Comparison of ENCODE assay signal across 21 cellular contexts in the genomic region with DNA sequence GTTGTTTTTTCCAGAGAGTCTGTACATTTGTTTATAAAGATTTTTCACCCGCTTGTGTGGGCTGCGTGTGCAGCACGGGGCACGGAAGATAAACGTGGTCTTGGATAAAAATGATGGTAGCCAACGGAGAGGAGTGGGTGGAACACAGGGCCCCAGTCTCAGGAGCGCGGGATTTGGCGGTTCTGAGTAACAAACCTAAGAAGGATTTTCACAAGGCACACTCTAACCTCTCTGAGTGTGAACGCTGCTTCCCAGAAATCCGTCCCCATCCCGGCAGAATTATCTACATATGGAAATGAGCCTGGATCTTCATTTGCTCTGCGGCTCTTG. TPM values are rescaled to one million over a fixed set of nuclear protein-coding genes. Genes with fewer than 3 reads are reported as not detected.
DNase-seq lines count a peak whose midpoint lies in the region; ATAC-seq, FAIRE-seq and TF ChIP-seq lines count a peak whose summit lies in the region.
"Had no signal": no experiment of that assay in that cellular context is flagged by ENCODE, and none has a peak within 500 bp of the region (broad histone marks: within the 10 kb centered on the region; RNA-seq: fewer than 3 reads in every experiment).

No MANE protein-coding gene starts in this region.

- H2AK5ac ChIP-seq in mesenchymal stem cell (ENCODE audit: low read length, severe bottlenecking): no peak overlapping the region

- H3K36me3 Mint-ChIP-seq in MCF 10A (ENCODE audit: insufficient read depth, unreplicated experiment): no peaks in the 10 kb centered on the region
- no peaks in the 10 kb centered on the region for H3K36me3 Mint-ChIP-seq in CD4-positive, alpha-beta T cell (ENCODE audit: low read depth)
- H3K36me3 Mint-ChIP-seq: activated naive CD4-positive, alpha-beta T cell treated with anti-CD3 and anti-CD28 coated beads, Interleukin-2, amount 50 U/mL, for 72 hours; CD8-positive, alpha-beta T cell; IgD-negative memory B cell had no signal

- H3K4me2 ChIP-seq in mammary epithelial cell (ENCODE audit: insufficient read depth, low read depth, low read length): no peak overlapping the region
- H3K4me2 ChIP-seq in GM12878 (ENCODE audit: control insufficient read depth, insufficient read depth): peak overlapping the region; percentile 60
- H3K4me2 ChIP-seq in mesenchymal stem cell (ENCODE audit: low read length, poor library complexity, severe bottlenecking): no peak overlapping the region

- SMC1A ChIA-PET in GM12878 (lab: Charles Lee; ENCODE audit: uncharacterized antibody, unreplicated experiment): interaction anchor here (0.7 to 13.7 kb wide), 9 partner anchors 13 to 209 kb away, joined by 3 to 386 read pairs (median 4); no protein-coding TSS in a partner anchor

- 74% methylated on average over 9 of the region's 13 CpGs for WGBS in mammary epithelial cell (ENCODE audit: low coverage, missing lambda C conversion rate)
- 70% methylated on average over 13 of the region's 13 CpGs for WGBS in GM12878 (ENCODE audit: insufficient coverage, insufficient replicate concordance, low lambda C conversion rate, missing lambda C conversion rate)
- WGBS in mesenchymal stem cell: 49% methylated on average over 13 of the region's 13 CpGs
- 26 to 36% methylated on average over 13 of the region's 13 CpGs for WGBS in tibial nerve, 2 donors

- TF ChIP-seq POLR2A in GM12878 (IDR thresholded peaks at IDR 0.05; ENCODE audit: low read depth, low read length) (no peak), tibial nerve (IDR thresholded peaks at IDR 0.05) (no peak)

- no peak overlapping the region for H3K4ac ChIP-seq in mesenchymal stem cell (ENCODE audit: low read depth in 1 of 2, low read length in 2 of 2)

- no peak overlapping the region for H3K14ac ChIP-seq in mesenchymal stem cell (ENCODE audit: low read length in 2 of 2)

- H3K27me3 Mint-ChIP-seq in MCF 10A (ENCODE audit: insufficient read depth, unreplicated experiment): peaks cover 50% of the 10 kb centered on the region
- peaks cover 27% of the 10 kb centered on the region for H3K27me3 Mint-ChIP-seq in CD4-positive, alpha-beta T cell

- H3K36me3 ChIP-seq in mammary epithelial cell (ENCODE audit: insufficient read depth, low read length) (no peaks in the 10 kb centered on the region), GM12878 (ENCODE audit: control insufficient read depth in 2 of 2, insufficient read depth in 2 of 2, low read length in 1 of 2) (no peaks in the 10 kb centered on the region), mesenchymal stem cell (ENCODE audit: control insufficient read depth in 1 of 2, insufficient read depth in 2 of 2, low read depth in 1 of 2, low read length in 2 of 2) (no peaks in the 10 kb centered on the region), tibial nerve (no peaks in the 10 kb centered on the region)
- H3K36me3 ChIP-seq: upper lobe of left lung had no signal

- H2AFZ ChIP-seq in mammary epithelial cell (ENCODE audit: low read depth, low read length): peak overlapping the region; percentile 89
- peak overlapping the region; percentile 87 for H2AFZ ChIP-seq in GM12878 (ENCODE audit: control insufficient read depth, low read depth, low read length)
- peak overlapping the region; percentile 29 for H2AFZ ChIP-seq in mesenchymal stem cell (ENCODE audit: low read depth, low read length)

- DNase-seq in mammary epithelial cell (no peak), MCF 10A (ENCODE audit: unreplicated experiment) (no peak), GM12878 (ENCODE audit: low read depth, low spot score) (no peak), mesenchymal stem cell (no peak), tibial nerve (ENCODE audit: low spot score in 2 of 2) (no peak), DMS79 treated with DMSO at 0.1 percent for 48 hours (lab: John Stamatoyannopoulos, UW) (no peak)
- no peak for DNase-seq in CD4-positive, alpha-beta T cell
- DNase-seq: NCI-H1417 treated with DMSO at 0.1 percent for 48 hours, NCI-H524 treated with DMSO at 0.1 percent for 48 hours had no signal

- no peak overlapping the region for H2BK15ac ChIP-seq in mesenchymal stem cell (ENCODE audit: low read depth, poor library complexity, severe bottlenecking)

- H3K4me1 Mint-ChIP-seq in MCF 10A (ENCODE audit: insufficient read depth, unreplicated experiment): no peaks in the 10 kb centered on the region
- peaks cover 10% of the 10 kb centered on the region for H3K4me1 Mint-ChIP-seq in CD4-positive, alpha-beta T cell (ENCODE audit: low read depth)

- H3K79me2 ChIP-seq in mammary epithelial cell (ENCODE audit: insufficient read depth, low read length): no peaks in the 10 kb centered on the region
- no peaks in the 10 kb centered on the region for H3K79me2 ChIP-seq in GM12878 (ENCODE audit: control insufficient read depth, insufficient read depth, low read length)

- H4K20me1 ChIP-seq in mammary epithelial cell (ENCODE audit: insufficient read depth, low read length) (no peaks in the 10 kb centered on the region), GM12878 (ENCODE audit: control insufficient read depth, insufficient read depth) (no peaks in the 10 kb centered on the region)

- POLR2A ChIA-PET in MCF 10A (lab: Yijun Ruan, JAX) (interaction anchor here (0.9 to 1.2 kb wide), 2 partner anchors 21 to 34 kb away, joined by 3 to 4 read pairs; no protein-coding TSS in a partner anchor), GM12878 (lab: Charles Lee) (interaction anchor here (1.1 to 3.3 kb wide), 3 partner anchors 9 to 22 kb away, joined by 4 to 30 read pairs (median 4); no protein-coding TSS in a partner anchor)
- POLR2A ChIA-PET in CD4-positive, alpha-beta T cell (lab: Charles Lee): interaction anchor here (1.6 kb wide), 1 partner anchor 219 kb away, joined by 5 read pairs; no protein-coding TSS in a partner anchor

- H3K27ac ChIP-seq in mammary epithelial cell (ENCODE audit: insufficient read depth, low read depth, low read length): no peak overlapping the region
- H3K27ac ChIP-seq in GM12878 (ENCODE audit: control insufficient read depth, insufficient read depth): no peak overlapping the region
- H3K27ac ChIP-seq in mesenchymal stem cell (ENCODE audit: low read length, poor library complexity, severe bottlenecking): no peak overlapping the region
- H3K27ac ChIP-seq in tibial nerve: peak overlapping the region; percentile 70 to 87 (median 84)
- H3K27ac ChIP-seq in CD4-positive, alpha-beta T cell (ENCODE audit: low read depth, low read length): no peak overlapping the region
- H3K27ac ChIP-seq: upper lobe of left lung had no signal

- no peak for TF ChIP-seq RAD21 in GM12878 (IDR thresholded peaks at IDR 0.05; ENCODE audit: insufficient read depth, low read depth, low read length)

- TF ChIP-seq EP300 in GM12878 (IDR thresholded peaks at IDR 0.05; ENCODE audit: borderline replicate concordance in 1 of 2, control insufficient read depth in 1 of 2, low read depth in 2 of 2, low read length in 2 of 2): no peak
- TF ChIP-seq EP300 in tibial nerve (IDR thresholded peaks at IDR 0.05): no peak

- H3K4me1 ChIP-seq in mammary epithelial cell (ENCODE audit: insufficient read depth, low read length) (peaks cover 3% of the 10 kb centered on the region), GM12878 (ENCODE audit: control insufficient read depth, insufficient read depth, low read length) (peaks cover 40% of the 10 kb centered on the region), mesenchymal stem cell (ENCODE audit: control insufficient read depth, insufficient read depth, low read depth, low read length) (peaks cover 5% of the 10 kb centered on the region), tibial nerve (peaks cover 0 to 25% (median 0%) of the 10 kb centered on the region in 4 donors)

- H2BK12ac ChIP-seq in mesenchymal stem cell (ENCODE audit: low read length in 2 of 2): no peak overlapping the region

- H3K9me3 ChIP-seq in mammary epithelial cell (replicated peaks; ENCODE audit: insufficient read depth, low read length): no peaks in the 10 kb centered on the region
- no peaks in the 10 kb centered on the region for H3K9me3 ChIP-seq in GM12878 (replicated peaks; ENCODE audit: control insufficient read depth, insufficient read depth, low read length)
- H3K9me3 ChIP-seq in mesenchymal stem cell (ENCODE audit: control insufficient read depth, low read length): no peaks in the 10 kb centered on the region
- H3K9me3 ChIP-seq in tibial nerve: no peaks in the 10 kb centered on the region
- H3K9me3 ChIP-seq in CD4-positive, alpha-beta T cell (ENCODE audit: control insufficient read depth, low read length): no peaks in the 10 kb centered on the region
- H3K9me3 ChIP-seq: upper lobe of left lung had no signal

- H4K91ac ChIP-seq in mesenchymal stem cell (ENCODE audit: low read length): no peak overlapping the region

- no peak for FAIRE-seq in GM12878 (lab: Jason Lieb, UNC)
- FAIRE-seq: frontal cortex, islet of Langerhans had no signal

- BruUV-seq in mammary epithelial cell (replicated peaks; lab: Mats Ljungman, UMichigan) (no TSS peak), MCF 10A (replicated peaks; lab: Mats Ljungman, UMichigan) (no TSS peak), GM12878 (replicated peaks; lab: Mats Ljungman, UMichigan) (no TSS peak)

- dilution Hi-C loops in mammary epithelial cell (cut with HindIII; ENCODE audit: low sequenced_read_pairs): no loop called here

- in situ Hi-C loops in mammary epithelial cell (cut with MboI; ENCODE audit: low sequenced_read_pairs in 2 of 2) (no loop called here), GM12878 (cut with MboI) (no loop called here)

- H3K79me1 ChIP-seq in mesenchymal stem cell (replicated peaks; ENCODE audit: low read length, poor library complexity, severe bottlenecking): no peaks in the 10 kb centered on the region

- H3K23ac ChIP-seq in mesenchymal stem cell (ENCODE audit: low read length in 2 of 2): no peak overlapping the region

- ATAC-seq in GM12878 (no peak), HG03378 (IDR thresholded peaks at IDR 0.05; ENCODE audit: unreplicated experiment) (no peak)
- no peak for ATAC-seq in CD4-positive, alpha-beta T cell (ENCODE audit: poor library complexity)

- H3K4me3 ChIP-seq in mammary epithelial cell (replicated peaks in 1 of 3; ENCODE audit: insufficient read depth in 1 of 3, low read depth in 2 of 3, low read length in 3 of 3) (no peak overlapping the region), GM12878 (no peak overlapping the region), mesenchymal stem cell (ENCODE audit: insufficient read depth in 1 of 2, low read depth in 1 of 2, low read length in 2 of 2) (peak overlapping the region in 1 of 2 experiments; percentile 74), tibial nerve (no peak overlapping the region)

- intact Hi-C loops in mammary epithelial cell (cut with micrococcal nuclease): no loop called here
- intact Hi-C loops in MCF 10A (cut with micrococcal nuclease): no loop called here
- intact Hi-C loops in GM12878 (cut with micrococcal nuclease; ENCODE audit: unreplicated experiment): no loop called here
- intact Hi-C loops in CD4-positive, alpha-beta T cell (cut with DNase I, micrococcal nuclease): loop anchor here in 1 of 2 experiments (5.0 kb wide), 1 partner anchor 342 kb away; no protein-coding TSS in a partner anchor

- RAD21 ChIA-PET in GM12878 (lab: Charles Lee; ENCODE audit: unreplicated experiment): interaction anchor here (0.6 to 11.6 kb wide), 15 partner anchors 9 to 419 kb away, joined by 3 to 311 read pairs (median 3); no protein-coding TSS in a partner anchor

- no peak for TF ChIP-seq CTCF in mammary epithelial cell (conservative IDR thresholded peaks at IDR 0.05 in 1 of 2, IDR thresholded peaks at IDR 0.05 in 1 of 2; ENCODE audit: extremely low read depth in 1 of 2, insufficient read depth in 1 of 2, low read depth in 1 of 2, low read length in 2 of 2)
- no peak for TF ChIP-seq CTCF in MCF 10A (IDR thresholded peaks at IDR 0.05; ENCODE audit: unreplicated experiment)
- no peak for TF ChIP-seq CTCF in GM12878 (IDR thresholded peaks at IDR 0.05 in 2 of 3, conservative IDR thresholded peaks at IDR 0.05 in 1 of 3; ENCODE audit: control insufficient read depth in 2 of 3, extremely low read depth in 1 of 3, insufficient read depth in 1 of 3, low read depth in 3 of 3, low read length in 3 of 3)
- no peak for TF ChIP-seq CTCF in tibial nerve (IDR thresholded peaks at IDR 0.05)
- TF ChIP-seq CTCF in CD4-positive, alpha-beta T cell (IDR thresholded peaks at IDR 0.05): no peak

- no peaks in the 10 kb centered on the region for H3K9me3 Mint-ChIP-seq in MCF 10A (ENCODE audit: unreplicated experiment)
- H3K9me3 Mint-ChIP-seq in CD4-positive, alpha-beta T cell: no peaks in the 10 kb centered on the region
- H3K9me3 Mint-ChIP-seq: activated naive CD4-positive, alpha-beta T cell treated with anti-CD3 and anti-CD28 coated beads, Interleukin-2, amount 50 U/mL, for 72 hours; CD8-positive, alpha-beta T cell; effector memory CD8-positive, alpha-beta T cell; IgD-negative memory B cell; T-helper 1 cell treated with Interleukin-12 subunit alpha and Interleukin-12 subunit beta and Interleukin-4 antibody, amounts not matched to agents 30 μg/mL and 1 μg/mL, for 36 hours had no signal

- CTCF ChIA-PET in mammary epithelial cell (lab: Charles Lee; ENCODE audit: low non-redundant PET): interaction anchor here (0.5 to 1.1 kb wide), 4 partner anchors 15 to 217 kb away, joined by 4 to 12 read pairs (median 8); no protein-coding TSS in a partner anchor
- CTCF ChIA-PET in MCF 10A (lab: Yijun Ruan, JAX): interaction anchor here (0.8 to 4.0 kb wide), 9 partner anchors 9 to 179 kb away, joined by 3 to 43 read pairs (median 5); no protein-coding TSS in a partner anchor
- CTCF ChIA-PET in GM12878 (lab: Yijun Ruan, JAX): interaction anchor here (0.6 to 19.9 kb wide), 20 partner anchors 14 to 418 kb away, joined by 3 to 483 read pairs (median 4); partner anchors contain the start of gene MAPK14
- CTCF ChIA-PET in CD4-positive, alpha-beta T cell (lab: Charles Lee): interaction anchor here (0.8 to 2.2 kb wide), 12 partner anchors 9 to 209 kb away, joined by 3 to 10 read pairs (median 4); no protein-coding TSS in a partner anchor

- no peak overlapping the region for H3K27ac Mint-ChIP-seq in MCF 10A (ENCODE audit: low read depth, unreplicated experiment)
- H3K27ac Mint-ChIP-seq in CD4-positive, alpha-beta T cell: no peak overlapping the region
- H3K27ac Mint-ChIP-seq: CD8-positive, alpha-beta T cell; effector memory CD8-positive, alpha-beta T cell; T-helper 1 cell treated with Interleukin-12 subunit alpha and Interleukin-12 subunit beta and Interleukin-4 antibody, amounts not matched to agents 30 μg/mL and 1 μg/mL, for 36 hours had no signal

- no peak overlapping the region for H3K9ac ChIP-seq in mammary epithelial cell (ENCODE audit: insufficient read depth, low read length)
- H3K9ac ChIP-seq in GM12878 (ENCODE audit: control insufficient read depth, insufficient read depth, low read length): no peak overlapping the region; the same call in 1 of the 2 replicates
- H3K9ac ChIP-seq in mesenchymal stem cell (ENCODE audit: low read length): peak overlapping the region; percentile 79

- H2BK5ac ChIP-seq in mesenchymal stem cell (ENCODE audit: low read depth, low read length, poor library complexity, severe bottlenecking): no peak overlapping the region

- H3K27me3 ChIP-seq in mammary epithelial cell (ENCODE audit: insufficient read depth, low read length): peaks cover 4% of the 10 kb centered on the region
- no peaks in the 10 kb centered on the region for H3K27me3 ChIP-seq in GM12878 (replicated peaks in 1 of 2; ENCODE audit: control insufficient read depth in 2 of 2, insufficient read depth in 2 of 2, low read length in 1 of 2)
- peaks cover 43 to 52% of the 10 kb centered on the region in 2 experiments for H3K27me3 ChIP-seq in mesenchymal stem cell (ENCODE audit: control insufficient read depth in 1 of 2, insufficient read depth in 1 of 2, low read length in 2 of 2)
- no peaks in the 10 kb centered on the region for H3K27me3 ChIP-seq in tibial nerve
- peaks cover 14% of the 10 kb centered on the region for H3K27me3 ChIP-seq in CD4-positive, alpha-beta T cell (ENCODE audit: control insufficient read depth, insufficient read depth, low read length)

- no peak overlapping the region for H4K8ac ChIP-seq in mesenchymal stem cell (ENCODE audit: low read length)

- H3K18ac ChIP-seq in mesenchymal stem cell (ENCODE audit: low read depth in 1 of 2, low read length in 2 of 2): no peak overlapping the region

- no peak overlapping the region for H3K4me3 Mint-ChIP-seq in MCF 10A (ENCODE audit: unreplicated experiment)
- no peak overlapping the region for H3K4me3 Mint-ChIP-seq in CD4-positive, alpha-beta T cell

- H2BK120ac ChIP-seq in mesenchymal stem cell (ENCODE audit: low read depth, low read length): no peak overlapping the region

RNA-seq across cellular contexts. Expression of gene BNIP5, which starts 3.6 kb away (rescaled TPM):
- total RNA-seq in mammary epithelial cell (not detected), MCF 10A (2022) (not detected in 2 replicates), GM12878 (2014; rRNA removed) (0.05 and 0.06 TPM in 2 replicates), GM12878 (2014; rRNA removed; fragmentation: Illumina TruSeq; extraction: Trizol) (0.04 and 0.09 TPM in 2 replicates), GM12878 (2021) (0.08 and 0.13 TPM in 2 replicates), tibial nerve (not detected)
- polyA plus RNA-seq in mammary epithelial cell (not detected), GM12878 (2011; rRNA removed) (0.36 and 0.68 TPM in 2 replicates), GM12878 (2014; fragmentation: Illumina TruSeq; extraction: Trizol) (0.09 and 0.16 TPM in 2 replicates), GM12878 (2014; fragmentation: Nextera tagmentation; extraction: Ambion mirVana) (under 1 TPM in 1 of 2 experiments, not detected in 1; 0.02 TPM), GM12878 (2014; rRNA removed) (0.03 and 0.04 TPM in 2 replicates), GM12878 (2016; fragmentation: Nextera tagmentation; extraction: Ambion mirVana) (under 1 TPM in 1 of 2 experiments, not detected in 1; 0.04 TPM)
- polyA minus RNA-seq in mammary epithelial cell: not detected
- total RNA-seq in GM12878 (2013; cell fraction: nucleolus; rRNA removed): 0.48 and 0.86 TPM in 2 replicates
- 0.08 TPM for polyA plus RNA-seq in GM12878 (2011; ENCODE audit: low read depth)
- 0.35 and 0.40 TPM in 2 replicates for polyA plus RNA-seq in GM12878 (2011; cell fraction: cytosol; rRNA removed)
- 0.23 and 0.40 TPM in 2 replicates for polyA plus RNA-seq in GM12878 (2011; cell fraction: nucleus; rRNA removed)
- 0.12 and 0.13 TPM in 2 replicates for polyA plus RNA-seq in GM12878 (2012)
- polyA minus RNA-seq in GM12878 (2011; rRNA and poly(A)+ RNA removed): 0.21 and 0.29 TPM in 2 replicates
- not detected in 2 replicates for polyA minus RNA-seq in GM12878 (2011; cell fraction: cytosol; rRNA and poly(A)+ RNA removed)
- 0.10 and 0.12 TPM in 2 replicates for polyA minus RNA-seq in GM12878 (2011; cell fraction: nucleus; rRNA and poly(A)+ RNA removed)
- not detected for polyA plus RNA-seq in mesenchymal stem cell (2013, experiment 1 of 2)
- not detected for polyA plus RNA-seq in mesenchymal stem cell (2013, experiment 2 of 2)
- total RNA-seq in CD4-positive, alpha-beta T cell: not detected
- total RNA-seq: A172; activated naive CD4-positive, alpha-beta T cell treated with anti-CD3 and anti-CD28 coated beads, Interleukin-2, amount 50 U/mL, for 72 hours; CD8-positive, alpha-beta T cell; G401; RPMI7951 had no signal
- polyA plus RNA-seq: IgD-negative memory B cell had no signal

RNA-seq across cellular contexts. Expression of gene ETV7, which starts 47.2 kb away (rescaled TPM):
- total RNA-seq in mammary epithelial cell: 1 to 10 TPM in 1 of 2 donors, under 1 TPM in 1; 0.64 to 1.0 TPM
- 0.78 TPM for polyA plus RNA-seq in mammary epithelial cell
- not detected for polyA minus RNA-seq in mammary epithelial cell
- 0.20 and 0.47 TPM in 2 replicates for total RNA-seq in MCF 10A (2022)
- 0.25 TPM in 1 of 2 replicates, not detected in the other for total RNA-seq in GM12878 (2013; cell fraction: nucleolus; rRNA removed)
- total RNA-seq in GM12878 (2014; rRNA removed): 1.8 and 2.6 TPM in 2 replicates
- total RNA-seq in GM12878 (2014; rRNA removed; fragmentation: Illumina TruSeq; extraction: Trizol): 1.1 and 1.3 TPM in 2 replicates
- total RNA-seq in GM12878 (2021): 1.6 and 1.9 TPM in 2 replicates
- polyA plus RNA-seq in GM12878 (2011; ENCODE audit: low read depth): 2.2 TPM
- 0.04 TPM in 1 of 2 replicates, not detected in the other for polyA plus RNA-seq in GM12878 (2011; rRNA removed)
- 0.06 and 0.07 TPM in 2 replicates for polyA plus RNA-seq in GM12878 (2011; cell fraction: cytosol; rRNA removed)
- not detected in 2 replicates for polyA plus RNA-seq in GM12878 (2011; cell fraction: nucleus; rRNA removed)
- polyA plus RNA-seq in GM12878 (2012): 4.4 and 5.6 TPM in 2 replicates
- polyA plus RNA-seq in GM12878 (2014; fragmentation: Illumina TruSeq; extraction: Trizol): 1.3 TPM in 2 replicates
- polyA plus RNA-seq in GM12878 (2014; fragmentation: Nextera tagmentation; extraction: Ambion mirVana): under 1 TPM; 0.23 to 0.27 TPM
- polyA plus RNA-seq in GM12878 (2014; rRNA removed): 1.8 and 2.1 TPM in 2 replicates
- 1 to 10 TPM; 1.2 to 1.5 TPM for polyA plus RNA-seq in GM12878 (2016; fragmentation: Nextera tagmentation; extraction: Ambion mirVana)
- polyA minus RNA-seq in GM12878 (2011; rRNA and poly(A)+ RNA removed): 0.26 TPM in 1 of 2 replicates, not detected in the other
- polyA minus RNA-seq in GM12878 (2011; cell fraction: cytosol; rRNA and poly(A)+ RNA removed): not detected in 2 replicates
- polyA minus RNA-seq in GM12878 (2011; cell fraction: nucleus; rRNA and poly(A)+ RNA removed): 0.12 TPM in 1 of 2 replicates, not detected in the other
- polyA plus RNA-seq in mesenchymal stem cell (2013, experiment 1 of 2): 1.3 TPM
- 1.1 TPM for polyA plus RNA-seq in mesenchymal stem cell (2013, experiment 2 of 2)
- total RNA-seq in tibial nerve: 1 to 10 TPM in 3 of 4 donors, under 1 TPM in 1; 0.60 to 9.2 (median 2.9) TPM
- total RNA-seq in CD4-positive, alpha-beta T cell: under 1 TPM; 0.33 to 0.73 TPM
- total RNA-seq: A172, frontal cortex had no signal

Comparison
In these comparisons a context has a peak if more than half of its experiments do, and no peak if none do; other contexts are left out.
1. H2AFZ ChIP-seq: peak in every context shown above with its lines; median percentile 89 in mammary epithelial cell; 87 in GM12878; 29 in mesenchymal stem cell.
2. H3K27ac ChIP-seq: peak in tibial nerve (4 of 4); none in mammary epithelial cell (single experiment), GM12878 (single experiment), mesenchymal stem cell (single experiment) and CD4-positive, alpha-beta T cell (single experiment).